12 cellular contexts compared by ENCODE assay signal in the genomic region with DNA sequence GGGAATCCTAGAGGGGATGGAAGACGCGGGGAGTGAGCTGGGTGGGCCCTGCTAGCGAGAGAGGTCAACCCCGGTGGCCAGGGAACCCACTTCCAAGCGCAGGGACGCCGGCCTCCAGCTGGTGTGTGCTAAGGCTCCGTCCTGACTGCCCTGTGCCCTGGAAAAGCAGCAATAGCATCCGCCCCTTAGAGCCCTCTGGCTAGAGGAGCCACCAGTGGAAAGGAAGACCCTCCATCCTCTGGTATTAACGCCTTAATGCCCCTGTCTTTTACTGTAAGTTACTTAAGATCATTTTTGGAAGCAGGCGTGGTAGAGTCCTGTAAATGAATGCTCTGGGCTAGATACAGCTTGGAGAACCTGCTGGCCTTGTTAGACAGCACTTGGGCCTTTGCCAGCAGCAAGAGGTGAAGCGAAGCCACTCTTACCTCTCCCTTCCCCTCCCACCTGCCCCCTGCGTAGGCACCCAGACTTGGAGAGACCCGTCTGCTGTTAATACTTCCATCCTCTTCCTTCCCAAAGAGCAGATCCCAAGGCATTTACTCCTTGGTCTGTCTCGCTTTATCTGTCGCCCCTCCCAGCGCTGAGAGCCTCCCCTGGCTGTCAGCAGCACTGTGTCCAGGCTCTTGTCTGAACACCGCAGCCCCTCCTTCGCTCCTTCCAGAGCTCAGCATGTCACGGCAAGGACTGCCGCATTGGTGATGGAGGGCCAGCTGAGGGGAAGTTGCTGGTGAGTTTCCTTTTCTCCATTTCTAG. TPM values are rescaled to one million over a fixed set of nuclear protein-coding genes. Genes with fewer than 3 reads are reported as not detected.
DNase-seq lines count a peak whose midpoint lies in the region; ATAC-seq, FAIRE-seq and TF ChIP-seq lines count a peak whose summit lies in the region.
"Had no signal": no experiment of that assay in that cellular context is flagged by ENCODE, and none has a peak within 500 bp of the region (broad histone marks: within the 10 kb centered on the region; RNA-seq: fewer than 3 reads in every experiment).

No MANE protein-coding gene starts in this region.

- no peaks in the 10 kb centered on the region for H4K20me1 ChIP-seq in H9 (ENCODE audit: control insufficient read depth, insufficient read depth, insufficient read length)

- TF ChIP-seq CTCF in C4-2B (conservative IDR thresholded peaks at IDR 0.05) (no peak), H9 (conservative IDR thresholded peaks at IDR 0.05) (no peak), bronchial epithelial cell (IDR thresholded peaks at IDR 0.05; ENCODE audit: insufficient read depth, low read length, severe bottlenecking) (no peak), nephron (IDR thresholded peaks at IDR 0.05; ENCODE audit: unreplicated experiment in 3 of 3) (no peak), left lung (IDR thresholded peaks at IDR 0.05) (no peak)

- H3K56ac ChIP-seq in H9 (ENCODE audit: insufficient read length, low read depth, low read length) = no peak overlapping the region

- no peak overlapping the region for H3K9ac ChIP-seq in H9 (ENCODE audit: extremely low read depth, insufficient read length, low read length)

- H3K27ac ChIP-seq in C4-2B = peak overlapping the region; percentile 18; the same call in 1 of the 2 replicates
- no peak overlapping the region for H3K27ac ChIP-seq in H9 (ENCODE audit: insufficient read length, low read depth, low read length)
- no peak overlapping the region for H3K27ac ChIP-seq in left lung
- H3K27ac ChIP-seq: thoracic aorta had no signal

- no peak for ATAC-seq in left lung
- ATAC-seq: effector memory CD8-positive, alpha-beta T cell had no signal

- no CpG with 5 or more reads among the region's 21 CpGs for WGBS in H9 (ENCODE audit: extremely low coverage, insufficient read length, low lambda C conversion rate)

- peaks cover 12% of the 10 kb centered on the region; the same call in 1 of the 2 replicates for H3K79me2 ChIP-seq in H9 (ENCODE audit: insufficient read depth, low read length)

- H3K27me3 Mint-ChIP-seq in H9 (ENCODE audit: low read depth) (no peaks in the 10 kb centered on the region; the same call in 1 of the 2 replicates), nephron (ENCODE audit: low read depth) (no peaks in the 10 kb centered on the region)
- H3K27me3 Mint-ChIP-seq: effector memory CD8-positive, alpha-beta T cell had no signal

- no peak overlapping the region for H4K8ac ChIP-seq in H9 (replicated peaks; ENCODE audit: insufficient read length, low read depth, low read length)

- H3K4me1 Mint-ChIP-seq in H9 (peaks cover 56 to 68% of the 10 kb centered on the region in 2 experiments), nephron (peaks cover 68% of the 10 kb centered on the region)

- H3K14ac ChIP-seq in H9 (ENCODE audit: insufficient read depth, low read length) = no peak overlapping the region

- no peak overlapping the region for H2BK20ac ChIP-seq in H9 (ENCODE audit: low read depth, low read length, poor library complexity, severe bottlenecking)

- no peak overlapping the region for H2BK15ac ChIP-seq in H9 (ENCODE audit: low read depth, low read length)

- H3K4me1 ChIP-seq in H9 (ENCODE audit: insufficient read depth, low read length) = peaks cover 12% of the 10 kb centered on the region; the same call in 1 of the 2 replicates
- H3K4me1 ChIP-seq in left lung = peaks cover 21 to 53% of the 10 kb centered on the region in 2 donors

- H3K4me3 ChIP-seq in bronchial epithelial cell (ENCODE audit: low read depth, low read length) (no peak overlapping the region), left lung (no peak overlapping the region)
- H3K4me3 ChIP-seq: spleen, thoracic aorta had no signal

- H2BK5ac ChIP-seq in H9 (ENCODE audit: insufficient read length, low read length) = no peak overlapping the region

- H3K27ac Mint-ChIP-seq in H9 (peak overlapping the region; percentile 62 to 94 (median 92); a peak in 5 of 7 replicates), nephron (peak overlapping the region; percentile 42 to 67 (median 66))

- H3K36me3 Mint-ChIP-seq in H9 (ENCODE audit: insufficient read depth in 1 of 3, low read depth in 3 of 3) (peaks cover 30 to 54% (median 43%) of the 10 kb centered on the region in 3 experiments; a peak in 6 of 7 replicates), nephron (ENCODE audit: low read depth) (peaks cover 35% of the 10 kb centered on the region)

- H2AK5ac ChIP-seq in H9 (ENCODE audit: insufficient read length, low read length) = no peak overlapping the region

- H3K18ac ChIP-seq in H9 (ENCODE audit: insufficient read length, low read depth, low read length) = no peak overlapping the region

- H3K23me2 ChIP-seq in H9 (ENCODE audit: insufficient read length, low read depth, low read length, poor library complexity, severe bottlenecking) = peaks cover 11% of the 10 kb centered on the region

- no peak overlapping the region for H3K4me2 ChIP-seq in H9 (ENCODE audit: insufficient read depth, insufficient read length, low read length)

- H2AFZ ChIP-seq in H9 (ENCODE audit: low read length) = no peak overlapping the region

- H3K4me3 Mint-ChIP-seq in H9 = no peak overlapping the region
- peak overlapping the region; percentile 50 to 51 (median 51) for H3K4me3 Mint-ChIP-seq in nephron
- H3K4me3 Mint-ChIP-seq: effector memory CD8-positive, alpha-beta T cell had no signal

- intact Hi-C loops in left lung (cut with DNase I) = no loop called here

- H4K91ac ChIP-seq in H9 (ENCODE audit: insufficient read length, low read depth, low read length) = no peak overlapping the region

- no peak overlapping the region for H2BK120ac ChIP-seq in H9 (ENCODE audit: low read depth, low read length, poor library complexity, severe bottlenecking)

- DNase-seq in H9 (peak; percentile 34), bronchial epithelial cell (ENCODE audit: low read depth) (peak; percentile 52), GF-D8 (lab: John Stamatoyannopoulos, UW) (no peak), DMS153 treated with DMSO at 0.1 percent for 48 hours (lab: John Stamatoyannopoulos, UW; ENCODE audit: unreplicated experiment) (no peak), left lung (no peak), NCI-H345 (lab: John Stamatoyannopoulos, UW) (no peak)
- DNase-seq: effector memory CD8-positive, alpha-beta T cell; NCI-H1048; spleen had no signal

- H3K23ac ChIP-seq in H9 (ENCODE audit: insufficient read length, low read depth, low read length) = no peak overlapping the region

- no peak overlapping the region for H3K4ac ChIP-seq in H9 (ENCODE audit: low read depth, low read length)

- H3K79me1 ChIP-seq in H9 (ENCODE audit: insufficient read depth, low read depth, low read length, poor library complexity, severe bottlenecking) = peaks cover 7% of the 10 kb centered on the region

- no peaks in the 10 kb centered on the region for H3K9me3 ChIP-seq in H9 (ENCODE audit: control insufficient read depth, low read depth, low read length)
- H3K9me3 ChIP-seq in left lung = no peaks in the 10 kb centered on the region
- H3K9me3 ChIP-seq: spleen, thoracic aorta had no signal

- no peaks in the 10 kb centered on the region for H3K27me3 ChIP-seq in H9 (ENCODE audit: insufficient read depth, low read length)
- H3K27me3 ChIP-seq in bronchial epithelial cell (ENCODE audit: control insufficient read depth, insufficient read depth, low read length) = no peaks in the 10 kb centered on the region
- no peaks in the 10 kb centered on the region for H3K27me3 ChIP-seq in left lung
- H3K27me3 ChIP-seq: spleen had no signal

- no peak overlapping the region for H2BK12ac ChIP-seq in H9 (ENCODE audit: insufficient read length, low read depth, low read length)

- no peaks in the 10 kb centered on the region for H3K9me3 Mint-ChIP-seq in H9
- H3K9me3 Mint-ChIP-seq in nephron = no peaks in the 10 kb centered on the region
- H3K9me3 Mint-ChIP-seq: effector memory CD8-positive, alpha-beta T cell had no signal

- H3K36me3 ChIP-seq in bronchial epithelial cell (ENCODE audit: control insufficient read depth, insufficient read depth, low read length) = peaks cover 5% of the 10 kb centered on the region
- H3K36me3 ChIP-seq in left lung = peaks cover 0 to 41% of the 10 kb centered on the region in 2 donors

- H3T11ph ChIP-seq in H9 (ENCODE audit: low read length) = no peak overlapping the region

- FAIRE-seq in bronchial epithelial cell (lab: Jason Lieb, UNC) = no peak

- no peak overlapping the region for H4K5ac ChIP-seq in H9 (ENCODE audit: insufficient read length, low read depth, low read length)

RNA-seq across cellular contexts. Expression of a gene that starts 4.6 kb away (rescaled TPM):
- total RNA-seq in H9 (2021) = 105 and 106 TPM in 2 replicates
- 26.1 and 28.2 TPM in 2 replicates for total RNA-seq in bronchial epithelial cell
- 100 to 1,000 TPM in 1 of 2 donors, 10 to 100 TPM in 1; 81.4 to 110 TPM for total RNA-seq in left lung

RNA-seq across cellular contexts. Expression of a gene that starts 5.9 kb away (rescaled TPM):
- total RNA-seq in H9 (2021) (9.7 and 10.5 TPM in 2 replicates), bronchial epithelial cell (3.2 and 3.5 TPM in 2 replicates), left lung (1 to 10 TPM; 5.2 to 5.6 TPM)

RNA-seq across cellular contexts. Expression of a gene that starts 31.8 kb away (rescaled TPM):
- total RNA-seq in H9 (2021) (59.9 and 60.9 TPM in 2 replicates), bronchial epithelial cell (1.1 TPM in 1 of 2 replicates, not detected in the other), left lung (100 to 1,000 TPM; 133 to 162 TPM)

RNA-seq across cellular contexts. Expression of a gene that starts 49.9 kb away (rescaled TPM):
- total RNA-seq in H9 (2021) = 1.2 and 2.2 TPM in 2 replicates
- total RNA-seq in bronchial epithelial cell = 4.2 and 6.4 TPM in 2 replicates
- total RNA-seq in left lung = 10 to 100 TPM; 24.0 to 25.1 TPM

RNA-seq across cellular contexts. Expression of a gene that starts 50.1 kb away (rescaled TPM):
- 24.4 and 27.4 TPM in 2 replicates for total RNA-seq in H9 (2021)
- total RNA-seq in bronchial epithelial cell = 7.6 and 8.2 TPM in 2 replicates
- total RNA-seq in left lung = 10 to 100 TPM in 1 of 2 donors, 1 to 10 TPM in 1; 9.0 to 15.8 TPM

Comparison
In these comparisons a context has a peak if more than half of its experiments do, and no peak if none do; other contexts are left out.
1. DNase-seq: peak in H9 (single experiment) and bronchial epithelial cell (single experiment); none in GF-D8 (single experiment), DMS153 treated with DMSO at 0.1 percent for 48 hours (single experiment), left lung (0 of 2) and NCI-H345 (single experiment).
2. H3K4me3 Mint-ChIP-seq: peak in nephron (3 of 3); none in H9 (0 of 2).
3. RNA of a gene that starts 31.8 kb away (total RNA-seq): 133 to 162 TPM in left lung and 59.9 to 60.9 TPM in H9; 1.1 TPM in bronchial epithelial cell; every median in the first group is over 10 times any median in the second.